7 cellular contexts compared by ENCODE assay signal in the genomic region with DNA sequence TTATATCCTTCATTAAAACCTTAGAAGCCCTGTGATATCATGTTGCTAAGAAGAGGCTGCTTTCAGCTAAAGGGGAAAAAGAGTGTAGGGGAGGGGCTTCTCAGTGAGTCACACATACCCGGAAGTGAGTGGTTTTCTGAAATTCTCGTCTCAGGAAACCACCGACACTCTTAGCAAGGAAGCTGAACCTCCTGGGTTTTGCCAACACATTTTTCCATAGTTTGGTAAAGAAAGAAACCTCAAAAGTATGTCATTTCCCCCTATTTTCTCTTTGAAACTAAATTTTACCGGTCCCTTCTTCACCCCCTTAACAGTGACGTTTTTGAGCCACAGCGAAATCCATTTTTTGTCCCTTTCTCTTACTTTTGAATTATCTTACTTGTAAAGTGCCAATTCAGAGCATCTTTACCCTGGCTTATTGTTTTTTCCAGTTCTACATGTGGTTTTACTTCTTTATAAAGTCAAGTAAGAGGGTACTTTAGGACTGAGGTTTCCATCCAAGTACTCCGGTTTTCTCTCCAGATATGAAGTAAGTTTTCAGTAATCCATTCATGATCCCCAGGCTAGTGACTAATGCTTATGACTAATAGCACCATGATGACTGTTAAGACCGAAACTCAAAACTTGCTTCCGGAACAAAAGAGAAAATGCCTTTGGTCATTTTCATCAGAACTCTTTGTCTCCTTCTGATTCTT.
A peak's percentile ranks its signal among the peaks of the same experiment; 100 is the strongest.
DNase-seq lines count a peak whose midpoint lies in the region; ATAC-seq and TF ChIP-seq lines count a peak whose summit lies in the region.

No MANE protein-coding gene starts in this region.

- no peak for TF ChIP-seq CTCF in Panc1 (IDR thresholded peaks at IDR 0.05)

- no peaks in the 10 kb centered on the region; the same call in 1 of the 2 replicates for H3K9me3 ChIP-seq in Panc1 (ENCODE audit: control insufficient read depth, insufficient read depth, low read depth, low read length)

- ATAC-seq in GM18868 (IDR thresholded peaks at IDR 0.05; ENCODE audit: unreplicated experiment), result peak; percentile 89
- ATAC-seq in HG03039 (IDR thresholded peaks at IDR 0.05; ENCODE audit: unreplicated experiment), result peak; percentile 86
- ATAC-seq in Panc1, result peak; percentile 86

- peak overlapping the region; percentile 4 to 27; a peak in 2 of 4 replicates for H3K4me3 ChIP-seq in Panc1 (ENCODE audit: low read depth in 2 of 2, low read length in 2 of 2)

- no peaks in the 10 kb centered on the region for H3K36me3 ChIP-seq in Panc1 (ENCODE audit: control insufficient read depth, insufficient read depth, low read length)

- H3K27ac ChIP-seq in Panc1 (ENCODE audit: low read length), result peak overlapping the region; percentile 70

- CTCF ChIA-PET in Panc1 (lab: Charles Lee), result no interaction called here

- H3K4me1 ChIP-seq in Panc1 (ENCODE audit: control insufficient read depth, insufficient read depth, low read length), result peaks cover 12% of the 10 kb centered on the region; the same call in 1 of the 2 replicates

- POLR2A ChIA-PET in Panc1 (lab: Charles Lee), result no interaction called here

- H3K27me3 ChIP-seq in Panc1 (ENCODE audit: control insufficient read depth, insufficient read depth, low read length), result no peaks in the 10 kb centered on the region

- BruUV-seq in Panc1 (replicated peaks; lab: Mats Ljungman, UMichigan), result no TSS peak

- DNase-seq in Panc1 (ENCODE audit: low read depth, low spot score) (peak; percentile 54), foreskin melanocyte (peak; percentile 96), renal cortical epithelial cell (ENCODE audit: low read depth) (peak; percentile 99), cortex of kidney (lab: John Stamatoyannopoulos, UW) (no peak)
- peak; percentile 48 for DNase-seq in activated T-helper 9 cell treated with anti-CD3 and anti-CD28 coated beads, Interleukin-2, amount 50 U/mL, for 16 hours (ENCODE audit: low read depth)

- intact Hi-C loops in Panc1 (cut with micrococcal nuclease; ENCODE audit: unreplicated experiment), result no loop called here

- in situ Hi-C loops in Panc1 (cut with HindIII; ENCODE audit: low pct_unique_long_range_greater_than_20kb, low sequenced_read_pairs), result no loop called here
